ENCODE assay signal across 28 cellular contexts in genomic region chr20:40508821-40509220, GRCh38.
"Had no signal": no experiment of that assay in that cellular context is flagged by ENCODE, and none has a peak within 500 bp of the region (broad histone marks: within the 10 kb centered on the region; RNA-seq: fewer than 3 reads in every experiment).

No MANE protein-coding gene starts in this region.

- ATAC-seq: gastrocnemius medialis, left colon, right lobe of liver had no signal

- H3K4me1 ChIP-seq: gastrocnemius medialis had no signal

- H3K27me3 Mint-ChIP-seq: activated naive CD8-positive, alpha-beta T cell; stimulated activated naive CD8-positive, alpha-beta T cell treated with anti-CD3 and anti-CD28 coated beads, Interleukin-15, Interleukin-2, amounts not matched to agents 100 ng/mL and 50 ng/mL, for 24 hours had no signal

- H3K36me3 Mint-ChIP-seq: activated naive CD8-positive, alpha-beta T cell; brain had no signal

- H3K27ac Mint-ChIP-seq: activated naive CD8-positive, alpha-beta T cell; brain; nephron; progenitor cell of endocrine pancreas; stimulated activated naive CD8-positive, alpha-beta T cell treated with anti-CD3 and anti-CD28 coated beads, Interleukin-15, Interleukin-2, amounts not matched to agents 100 ng/mL and 50 ng/mL, for 24 hours; T-helper 2 cell treated with Interferon-gamma antibody and Interleukin-4, amounts not matched to agents 5 μg/mL and 100 μg/mL, for 36 hours had no signal

- H3K9me3 ChIP-seq: esophagus squamous epithelium, gastrocnemius medialis, ovary, right lobe of liver, thoracic aorta had no signal

- H3K4me3 ChIP-seq: esophagus squamous epithelium, gastrocnemius medialis, hepatocyte, ovary, right lobe of liver, skin epidermis, thoracic aorta had no signal

- H3K9me3 Mint-ChIP-seq: brain; nephron; stimulated activated naive CD8-positive, alpha-beta T cell treated with anti-CD3 and anti-CD28 coated beads, Interleukin-15, Interleukin-2, amounts not matched to agents 100 ng/mL and 50 ng/mL, for 24 hours; T-helper 2 cell treated with Interferon-gamma antibody and Interleukin-4, amounts not matched to agents 5 μg/mL and 100 μg/mL, for 36 hours had no signal

- H3K4me3 Mint-ChIP-seq: activated naive CD8-positive, alpha-beta T cell; brain; nephron; stimulated activated naive CD8-positive, alpha-beta T cell treated with anti-CD3 and anti-CD28 coated beads, Interleukin-15, Interleukin-2, amounts not matched to agents 100 ng/mL and 50 ng/mL, for 24 hours; T-helper 2 cell treated with Interferon-gamma antibody and Interleukin-4, amounts not matched to agents 5 μg/mL and 100 μg/mL, for 36 hours had no signal

- H3K27me3 ChIP-seq: esophagus squamous epithelium, gastrocnemius medialis, hepatocyte, ovary, right lobe of liver had no signal

- H3K4me1 Mint-ChIP-seq: brain had no signal

- DNase-seq: activated CD4-positive, alpha-beta T cell treated with anti-CD3 and anti-CD28 coated beads for 48 hours; activated CD4-positive, alpha-beta T cell treated with anti-CD3 and anti-CD28 coated beads, Interleukin-2, amount 50 U/mL, for 48 hours; activated CD8-positive, alpha-beta memory T cell treated with anti-CD3 and anti-CD28 coated beads for 24 hours; activated effector memory CD4-positive, alpha-beta T cell treated with Interleukin-2 at 50 U/mL for 16 hours; activated naive CD4-positive, alpha-beta T cell treated with Interleukin-2 at 50 U/mL for 16 hours; aorta; central memory CD4-positive, alpha-beta T cell; effector CD4-positive, alpha-beta T cell; esophagus squamous epithelium; gastrocnemius medialis; kidney; left colon; mammary epithelial cell; ovary; right lobe of liver; stimulated activated CD4-positive, alpha-beta T cell treated with anti-CD3 and anti-CD28 coated beads, Interleukin-12 subunit alpha, Interleukin-12 subunit beta, amount 100 ng/mL, for 4 hours; stimulated activated CD4-positive, alpha-beta T cell treated with anti-CD3 and anti-CD28 coated beads, Interleukin-4, amount 100 ng/mL, for 1 hour; T-helper 1 cell; trophoblast cell had no signal

- H3K36me3 ChIP-seq: esophagus squamous epithelium, gastrocnemius medialis, ovary, right lobe of liver, thoracic aorta had no signal

- H3K27ac ChIP-seq: esophagus squamous epithelium, gastrocnemius medialis, hepatocyte, ovary, right lobe of liver, thoracic aorta had no signal
